In genomic region chr18:28725876-28726275, GRCh38 we compare ENCODE assay signal across 26 cellular contexts.
DNase-seq lines count a peak whose midpoint lies in the region; ATAC-seq and TF ChIP-seq lines count a peak whose summit lies in the region.
"Had no signal": no experiment of that assay in that cellular context is flagged by ENCODE, and none has a peak within 500 bp of the region (broad histone marks: within the 10 kb centered on the region; RNA-seq: fewer than 3 reads in every experiment).

No MANE protein-coding gene starts in this region.

- H3K4me2 ChIP-seq in IMR-90 (ENCODE audit: low read depth, low read length), result no peak overlapping the region

- no peak overlapping the region for H3K4me3 ChIP-seq in IMR-90 (ENCODE audit: insufficient read depth, low read depth, low read length)
- no peak overlapping the region for H3K4me3 ChIP-seq in prostate gland
- H3K4me3 ChIP-seq: tibial artery had no signal

- no peak for ATAC-seq in IMR-90 (ENCODE audit: low read depth)
- ATAC-seq in HG03135 (IDR thresholded peaks at IDR 0.05; ENCODE audit: unreplicated experiment), result no peak
- ATAC-seq: Right ventricle myocardium inferior; sciatic nerve; stimulated activated naive CD8-positive, alpha-beta T cell treated with anti-CD3 and anti-CD28 coated beads, Interleukin-15, amount 100 ng/mL, for 72 hours had no signal

- H3K79me1 ChIP-seq in IMR-90 (ENCODE audit: low read depth in 1 of 2, low read length in 2 of 2), result no peaks in the 10 kb centered on the region

- H2BK15ac ChIP-seq in IMR-90 (ENCODE audit: low read depth, low read length), result no peak overlapping the region

- H3K27me3 ChIP-seq in IMR-90 (ENCODE audit: control insufficient read depth, insufficient read depth, low read length), result no peaks in the 10 kb centered on the region
- no peaks in the 10 kb centered on the region for H3K27me3 ChIP-seq in prostate gland (replicated peaks; ENCODE audit: insufficient read depth)
- H3K27me3 ChIP-seq: brain microvascular endothelial cell, tibial artery had no signal

- H3K36me3 ChIP-seq in IMR-90 (ENCODE audit: control insufficient read depth, insufficient read depth, low read length) (no peaks in the 10 kb centered on the region), prostate gland (no peaks in the 10 kb centered on the region)
- H3K36me3 ChIP-seq: brain microvascular endothelial cell, tibial artery had no signal

- H2AFZ ChIP-seq in IMR-90 (replicated peaks; ENCODE audit: low read length, poor library complexity), result peak overlapping the region; percentile 3

- no peak overlapping the region for H2BK5ac ChIP-seq in IMR-90 (ENCODE audit: low read depth, low read length, poor library complexity, severe bottlenecking)

- in situ Hi-C loops in IMR-90 (cut with MboI; ENCODE audit: low sequenced_read_pairs), result no loop called here

- CTCF ChIA-PET in IMR-90 (lab: Yijun Ruan, JAX), result no interaction called here

- no peak overlapping the region for H2AK5ac ChIP-seq in IMR-90 (ENCODE audit: low read depth, low read length)

- H3K4ac ChIP-seq in IMR-90 (ENCODE audit: low read depth, low read length), result no peak overlapping the region

- no peak overlapping the region for H4K5ac ChIP-seq in IMR-90 (ENCODE audit: low read depth, low read length)

- intact Hi-C loops in IMR-90 (cut with micrococcal nuclease), result no loop called here
- intact Hi-C loops in prostate gland (cut with DNase I), result no loop called here

- no peaks in the 10 kb centered on the region for H3K9me1 ChIP-seq in IMR-90 (ENCODE audit: insufficient read depth, low read length)

- POLR2A ChIA-PET in IMR-90 (lab: Charles Lee; ENCODE audit: unreplicated experiment), result no interaction called here

- no peak overlapping the region for H3K14ac ChIP-seq in IMR-90 (replicated peaks; ENCODE audit: low read depth, low read length)

- dilution Hi-C loops in IMR-90 (cut with HindIII; ENCODE audit: low sequenced_read_pairs, unreplicated experiment), result no loop called here

- H2BK20ac ChIP-seq in IMR-90 (ENCODE audit: low read depth, low read length), result no peak overlapping the region

- H4K20me1 ChIP-seq in IMR-90 (ENCODE audit: insufficient read depth, low read length), result no peaks in the 10 kb centered on the region

- TF ChIP-seq RAD21 in IMR-90 (IDR thresholded peaks at IDR 0.05; ENCODE audit: low read length), result no peak

- no peak overlapping the region for H2AK9ac ChIP-seq in IMR-90 (replicated peaks; ENCODE audit: low read depth, low read length, poor library complexity)

- no peak overlapping the region for H2BK120ac ChIP-seq in IMR-90 (ENCODE audit: low read depth, low read length)

- H3K4me1 ChIP-seq in IMR-90 (ENCODE audit: control insufficient read depth, insufficient read depth, low read length) (no peaks in the 10 kb centered on the region), prostate gland (replicated peaks) (no peaks in the 10 kb centered on the region)
- H3K4me1 ChIP-seq: tibial artery had no signal

- no CpG with 5 or more reads among the region's 2 CpGs for WGBS in IMR-90 (ENCODE audit: extremely low coverage in 2 of 2, insufficient read length in 1 of 2), 2 experiments
- 71% methylated on average over 2 of the region's 2 CpGs for WGBS in prostate gland

- peak; percentile 86 for DNase-seq in Daoy (ENCODE audit: low read depth)
- DNase-seq in IMR-90, result peak; percentile 62
- peak; percentile 43 for DNase-seq in amniotic epithelial cell (ENCODE audit: low read depth)
- DNase-seq in foreskin melanocyte, result peak; percentile 3
- DNase-seq in prostate gland (ENCODE audit: low spot score), result no peak
- no peak for DNase-seq in HuH-7.5 (ENCODE audit: low spot score)
- DNase-seq in SK-N-DZ (ENCODE audit: low spot score), result no peak
- DNase-seq: activated CD4-positive, alpha-beta memory T cell treated with anti-CD3 and anti-CD28 coated beads, Interleukin-2, amount 10 ng/mL, durations not matched to agents 7 days and 5 days; activated CD4-positive, CD25-positive, alpha-beta regulatory T cell treated with anti-CD3 and anti-CD28 coated beads, Interleukin-2, amount 50 U/mL, for 72 hours; activated effector memory CD4-positive, alpha-beta T cell treated with Interleukin-2 at 50 U/mL for 16 hours; activated naive CD8-positive, alpha-beta T cell treated with anti-CD3 and anti-CD28 coated beads, Interleukin-2, amount 10 ng/mL, durations not matched to agents 7 days and 5 days; brain microvascular endothelial cell; DMS79 treated with DMSO at 0.1 percent for 48 hours; effector memory CD4-positive, alpha-beta T cell; KBM-7; NCI-H1930; NCI-H2227 treated with DMSO at 0.1 percent for 48 hours; NCI-H748 treated with DMSO at 0.1 percent for 48 hours; stimulated activated CD4-positive, alpha-beta T cell treated with anti-CD3 and anti-CD28 coated beads, Interleukin-15, amount 100 ng/mL, for 24 hours; stimulated activated naive CD8-positive, alpha-beta T cell treated with anti-CD3 and anti-CD28 coated beads, Interleukin-15, amount 100 ng/mL, for 72 hours; SW 1271; tibial artery had no signal

- no peak overlapping the region for H3K56ac ChIP-seq in IMR-90 (ENCODE audit: extremely low read depth, insufficient read depth, low read length)

- no peak overlapping the region for H3K9ac ChIP-seq in IMR-90 (ENCODE audit: low read depth, low read length)

- TF ChIP-seq CTCF in IMR-90 (conservative IDR thresholded peaks at IDR 0.05; ENCODE audit: low read depth, low read length) (no peak), prostate gland (IDR thresholded peaks at IDR 0.05) (no peak)

- TF ChIP-seq POLR2A in IMR-90 (IDR thresholded peaks at IDR 0.05; ENCODE audit: low read depth, low read length) (no peak), prostate gland (IDR thresholded peaks at IDR 0.05) (no peak)

- no peak overlapping the region for H3K23ac ChIP-seq in IMR-90 (ENCODE audit: low read depth, low read length)

- H3K27ac ChIP-seq in IMR-90 (ENCODE audit: insufficient read depth, low read length) (no peak overlapping the region), prostate gland (no peak overlapping the region)
- H3K27ac ChIP-seq: brain microvascular endothelial cell, C4-2B, tibial artery had no signal

- no peak overlapping the region for H4K8ac ChIP-seq in IMR-90 (ENCODE audit: low read depth in 2 of 2, low read length in 2 of 2)

- no peak overlapping the region for H4K91ac ChIP-seq in IMR-90 (ENCODE audit: insufficient read depth, low read depth, low read length)

- BruUV-seq in IMR-90 (replicated peaks; lab: Mats Ljungman, UMichigan), result no TSS peak

- H3K18ac ChIP-seq in IMR-90 (ENCODE audit: low read depth, low read length), result no peak overlapping the region

- no peaks in the 10 kb centered on the region; the same call in 1 of the 2 replicates for H3K9me3 ChIP-seq in IMR-90 (ENCODE audit: control insufficient read depth, insufficient read depth, low read length)
- no peaks in the 10 kb centered on the region for H3K9me3 ChIP-seq in prostate gland

TF ChIP-seq in IMR-90, 13 proteins besides CTCF, POLR2A, EP300 and RAD21:
- TF ChIP-seq MAZ (IDR thresholded peaks at IDR 0.05; ENCODE audit: borderline replicate concordance, low read depth, low read length), result no peak
- TF ChIP-seq RFX5 (IDR thresholded peaks at IDR 0.05; ENCODE audit: low read depth, low read length), result no peak
- TF ChIP-seq CHD1 (IDR thresholded peaks at IDR 0.05; ENCODE audit: low read depth, low read length), result no peak
- TF ChIP-seq CEBPB (IDR thresholded peaks at IDR 0.05; ENCODE audit: low read depth, low read length), result no peak
- TF ChIP-seq BHLHE40 (IDR thresholded peaks at IDR 0.05; ENCODE audit: low read depth, low read length), result no peak
- TF ChIP-seq MAFK (IDR thresholded peaks at IDR 0.05; ENCODE audit: low read depth, low read length), result no peak
- TF ChIP-seq SMC3 (IDR thresholded peaks at IDR 0.05; ENCODE audit: low read depth, low read length), result no peak
- no peak for TF ChIP-seq FOS (IDR thresholded peaks at IDR 0.05; ENCODE audit: low read depth, low read length)
- TF ChIP-seq MXI1 (IDR thresholded peaks at IDR 0.05; ENCODE audit: borderline replicate concordance, low read depth, low read length), result no peak
- no peak for TF ChIP-seq ELK1 (IDR thresholded peaks at IDR 0.05; ENCODE audit: borderline replicate concordance, low read depth, low read length)
- no peak for TF ChIP-seq USF2 (IDR thresholded peaks at IDR 0.05; ENCODE audit: low read depth, low read length)
- no peak for TF ChIP-seq NFE2L2 (IDR thresholded peaks at IDR 0.05; ENCODE audit: low read depth, low read length)
- TF ChIP-seq RCOR1 (IDR thresholded peaks at IDR 0.05; ENCODE audit: insufficient replicate concordance, low read length), result no peak

Comparison
In these comparisons a context has a peak if more than half of its experiments do, and no peak if none do; other contexts are left out.
1. DNase-seq: peak in Daoy (single experiment), IMR-90 (single experiment), amniotic epithelial cell (single experiment) and foreskin melanocyte (single experiment); none in prostate gland (single experiment), HuH-7.5 (single experiment) and SK-N-DZ (single experiment).